In genomic region chr9:105330755-105331154, GRCh38 we compare ENCODE assay signal across 11 cellular contexts.
DNase-seq lines count a peak whose midpoint lies in the region; ATAC-seq, FAIRE-seq and TF ChIP-seq lines count a peak whose summit lies in the region.
"Had no signal": no experiment of that assay in that cellular context is flagged by ENCODE, and none has a peak within 500 bp of the region (broad histone marks: within the 10 kb centered on the region; RNA-seq: fewer than 3 reads in every experiment).

No MANE protein-coding gene starts in this region.

- no peak for TF ChIP-seq RAD21 in HepG2 (CRISPR knock-in tag; IDR thresholded peaks at IDR 0.05)

- peak; percentile 52 for FAIRE-seq in HepG2 (lab: Jason Lieb, UNC)
- FAIRE-seq: G401.6 had no signal

- no peak overlapping the region for H4K91ac ChIP-seq in H9 (ENCODE audit: insufficient read length, low read depth, low read length)

- no peak overlapping the region for H2AK5ac ChIP-seq in H9 (ENCODE audit: insufficient read length, low read length)

- H3K9me3 Mint-ChIP-seq in H9 = no peaks in the 10 kb centered on the region
- H3K9me3 Mint-ChIP-seq: activated CD8-positive, alpha-beta T cell treated with anti-CD3 and anti-CD28 coated beads for 36 hours had no signal

- POLR2A ChIA-PET in HepG2 (lab: Yijun Ruan, JAX) = interaction anchor here (0.8 to 3.1 kb wide), 6 partner anchors 11 to 404 kb away, joined by 3 to 32 read pairs (median 5); partner anchors contain the start of gene SLC44A1

- no peak overlapping the region for H3K4ac ChIP-seq in H9 (ENCODE audit: low read depth, low read length)

- no peak overlapping the region for H4K5ac ChIP-seq in H9 (ENCODE audit: insufficient read length, low read depth, low read length)

- no peak overlapping the region for H3K18ac ChIP-seq in H9 (ENCODE audit: insufficient read length, low read depth, low read length)

- no peak overlapping the region for H3K14ac ChIP-seq in H9 (ENCODE audit: insufficient read depth, low read length)

- H3K27ac Mint-ChIP-seq in H9 = no peak overlapping the region
- H3K27ac Mint-ChIP-seq: activated CD8-positive, alpha-beta T cell treated with anti-CD3 and anti-CD28 coated beads for 36 hours had no signal

- intact Hi-C loops in HepG2 (cut with micrococcal nuclease; ENCODE audit: unreplicated experiment) = loop anchor here (2.0 to 5.0 kb wide), 3 partner anchors 38 to 86 kb away; partner anchors contain the start of gene SLC44A1
- intact Hi-C loops in Right ventricle myocardium inferior (cut with DNase I) = loop anchor here (5.0 kb wide), 1 partner anchor 38 kb away; no protein-coding TSS in a partner anchor

- H3K4me3 Mint-ChIP-seq in H9 = no peak overlapping the region
- H3K4me3 Mint-ChIP-seq: activated CD8-positive, alpha-beta T cell treated with anti-CD3 and anti-CD28 coated beads for 36 hours had no signal

- CTCF ChIA-PET in HepG2 (lab: Yijun Ruan, JAX; ENCODE audit: low intra/inter-chr PET ratio, low total read pairs) = no interaction called here

- no TSS peak for BruUV-seq in HepG2 (replicated peaks; lab: Mats Ljungman, UMichigan)

- H3K9me3 ChIP-seq in HepG2 (ENCODE audit: low read length) (no peaks in the 10 kb centered on the region), H9 (ENCODE audit: control insufficient read depth, low read depth, low read length) (no peaks in the 10 kb centered on the region), Peyer's patch (no peaks in the 10 kb centered on the region)
- H3K9me3 ChIP-seq: heart right ventricle had no signal

- ATAC-seq in GM18907 (IDR thresholded peaks at IDR 0.05; ENCODE audit: unreplicated experiment) (peak; percentile 61), GM21737 (IDR thresholded peaks at IDR 0.05; ENCODE audit: unreplicated experiment) (peak; percentile 48), HG03439 (IDR thresholded peaks at IDR 0.05; ENCODE audit: unreplicated experiment) (peak; percentile 59), HepG2 (peak; percentile 91), Right ventricle myocardium inferior (no peak)
- ATAC-seq: activated CD8-positive, alpha-beta T cell treated with anti-CD3 and anti-CD28 coated beads for 36 hours; heart right ventricle had no signal

- in situ Hi-C loops in HepG2 (cut with HindIII; ENCODE audit: extremely low pct_ligation_motif_present, low pct_unique_long_range_greater_than_20kb) = no loop called here

- TF ChIP-seq EP300 in HepG2 (IDR thresholded peaks at IDR 0.05; ENCODE audit: low read depth in 2 of 2, low read length in 2 of 2) = peak in 1 of 2 experiments; percentile 77; a peak in 2 of 4 replicates
- peak; percentile 49; the same call in 1 of the 2 replicates for TF ChIP-seq EP300 in HepG2 (CRISPR knock-in tag; IDR thresholded peaks at IDR 0.05; ENCODE audit: borderline replicate concordance)

- H3K4me1 ChIP-seq in HepG2 (ENCODE audit: insufficient read depth, low read length) = peaks cover 53% of the 10 kb centered on the region
- H3K4me1 ChIP-seq in H9 (ENCODE audit: insufficient read depth, low read length) = no peaks in the 10 kb centered on the region
- H3K4me1 ChIP-seq in Peyer's patch = peaks cover 0 to 19% (median 0%) of the 10 kb centered on the region in 4 donors

- TF ChIP-seq CTCF in HepG2 (CRISPR knock-in tag; IDR thresholded peaks at IDR 0.05) (no peak), H9 (conservative IDR thresholded peaks at IDR 0.05) (no peak), Peyer's patch (IDR thresholded peaks at IDR 0.05) (no peak)

- H3K79me2 ChIP-seq in HepG2 (ENCODE audit: insufficient read depth, low read length) (peaks cover 3% of the 10 kb centered on the region), H9 (ENCODE audit: insufficient read depth, low read length) (0 out of 2 replicates have a peak, but pooled peaks cover 6% of the 10 kb centered on the region)

- no peak overlapping the region for H2BK15ac ChIP-seq in H9 (ENCODE audit: low read depth, low read length)

- H2AFZ ChIP-seq in HepG2 (ENCODE audit: low read length) (no peak overlapping the region), H9 (ENCODE audit: low read length) (no peak overlapping the region)

- peaks cover 2 to 6% (median 2%) of the 10 kb centered on the region in 3 experiments; a peak in 4 of 7 replicates for H3K36me3 Mint-ChIP-seq in H9 (ENCODE audit: insufficient read depth in 1 of 3, low read depth in 3 of 3)

- peak; percentile 89 for DNase-seq in HepG2 (ENCODE audit: low spot score)
- DNase-seq in Right ventricle myocardium inferior (ENCODE audit: missing footprints) = no peak
- no peak for DNase-seq in H9
- DNase-seq in Peyer's patch = no peak
- DNase-seq in central memory CD4-positive, alpha-beta T cell = no peak
- DNase-seq: activated CD8-positive, alpha-beta T cell treated with anti-CD3 and anti-CD28 coated beads for 36 hours; heart right ventricle had no signal

- H3K9ac ChIP-seq in HepG2 (ENCODE audit: insufficient read depth, low read depth, low read length) = peak overlapping the region; percentile 48; the same call in 1 of the 2 replicates
- H3K9ac ChIP-seq in H9 (ENCODE audit: extremely low read depth, insufficient read length, low read length) = no peak overlapping the region

- H4K20me1 ChIP-seq in HepG2 (ENCODE audit: insufficient read depth, low read length) (no peaks in the 10 kb centered on the region), H9 (ENCODE audit: control insufficient read depth, insufficient read depth, insufficient read length) (no peaks in the 10 kb centered on the region)

- H3K27ac ChIP-seq in HepG2 (ENCODE audit: extremely low read length, insufficient read depth, low read length) = peak overlapping the region; percentile 69
- no peak overlapping the region for H3K27ac ChIP-seq in H9 (ENCODE audit: insufficient read length, low read depth, low read length)
- peak overlapping the region in 2 of 4 donors; percentile 14 to 50 for H3K27ac ChIP-seq in Peyer's patch
- H3K27ac ChIP-seq: heart right ventricle had no signal

- H3K23me2 ChIP-seq in H9 (ENCODE audit: insufficient read length, low read depth, low read length, poor library complexity, severe bottlenecking) = no peaks in the 10 kb centered on the region

- H3K56ac ChIP-seq in H9 (ENCODE audit: insufficient read length, low read depth, low read length) = no peak overlapping the region

- H3K23ac ChIP-seq in H9 (ENCODE audit: insufficient read length, low read depth, low read length) = no peak overlapping the region

- no peaks in the 10 kb centered on the region for H3K27me3 Mint-ChIP-seq in H9 (ENCODE audit: low read depth)
- H3K27me3 Mint-ChIP-seq: activated CD8-positive, alpha-beta T cell treated with anti-CD3 and anti-CD28 coated beads for 36 hours had no signal

- no peak overlapping the region for H4K8ac ChIP-seq in H9 (replicated peaks; ENCODE audit: insufficient read length, low read depth, low read length)

- H3K4me1 Mint-ChIP-seq in H9 = peaks cover 6 to 14% of the 10 kb centered on the region in 2 experiments; a peak in 3 of 4 replicates

- no peak overlapping the region for H2BK12ac ChIP-seq in H9 (ENCODE audit: insufficient read length, low read depth, low read length)

- H3K27me3 ChIP-seq in HepG2 (ENCODE audit: control insufficient read depth in 1 of 2, insufficient read depth in 2 of 2, low read length in 2 of 2) = no peaks in the 10 kb centered on the region
- H3K27me3 ChIP-seq in H9 (ENCODE audit: insufficient read depth, low read length) = no peaks in the 10 kb centered on the region
- H3K27me3 ChIP-seq in Peyer's patch = no peaks in the 10 kb centered on the region
- H3K27me3 ChIP-seq: heart right ventricle had no signal

- H3K36me3 ChIP-seq in HepG2 (replicated peaks in 1 of 2; ENCODE audit: control insufficient read depth in 1 of 2, insufficient read depth in 2 of 2, low read length in 2 of 2) = peaks cover 0 to 5% of the 10 kb centered on the region in 2 experiments; a peak in 2 of 5 replicates
- no peaks in the 10 kb centered on the region for H3K36me3 ChIP-seq in Peyer's patch

- no peak overlapping the region for H2BK20ac ChIP-seq in H9 (ENCODE audit: low read depth, low read length, poor library complexity, severe bottlenecking)

- no peak overlapping the region for H2BK120ac ChIP-seq in H9 (ENCODE audit: low read depth, low read length, poor library complexity, severe bottlenecking)

- peak overlapping the region in 1 of 3 experiments; percentile 3; a peak in 1 of 6 replicates for H3K4me3 ChIP-seq in HepG2 (replicated peaks in 1 of 3; ENCODE audit: insufficient read depth in 1 of 3, low read depth in 2 of 3, low read length in 3 of 3)
- H3K4me3 ChIP-seq in Peyer's patch = no peak overlapping the region
- H3K4me3 ChIP-seq: heart right ventricle had no signal

- no peak overlapping the region for H2BK5ac ChIP-seq in H9 (ENCODE audit: insufficient read length, low read length)

- H3K4me2 ChIP-seq in HepG2 (ENCODE audit: low read depth, low read length) (peak overlapping the region; percentile 48), H9 (ENCODE audit: insufficient read depth, insufficient read length, low read length) (no peak overlapping the region)

- peaks cover 4% of the 10 kb centered on the region for H3K79me1 ChIP-seq in H9 (ENCODE audit: insufficient read depth, low read depth, low read length, poor library complexity, severe bottlenecking)

- H3T11ph ChIP-seq in H9 (ENCODE audit: low read length) = no peak overlapping the region

- TF ChIP-seq POLR2A in HepG2 (IDR thresholded peaks at IDR 0.05; ENCODE audit: insufficient read depth in 1 of 2, low read depth in 2 of 2, low read length in 2 of 2) (no peak), Peyer's patch (IDR thresholded peaks at IDR 0.05) (no peak)

TF ChIP-seq in HepG2, 621 proteins besides CTCF, POLR2A, EP300 and RAD21 (continues in another document):
- TF ChIP-seq ZFYVE20 (CRISPR knock-in tag; IDR thresholded peaks at IDR 0.05; ENCODE audit: borderline replicate concordance, low read depth) (no peak), ZNF451 (CRISPR knock-in tag; IDR thresholded peaks at IDR 0.05) (no peak), PRDM4 (CRISPR knock-in tag; IDR thresholded peaks at IDR 0.05; ENCODE audit: borderline replicate concordance) (no peak)
